Comparison of ENCODE assay signal across 17 cellular contexts in the genomic region with DNA sequence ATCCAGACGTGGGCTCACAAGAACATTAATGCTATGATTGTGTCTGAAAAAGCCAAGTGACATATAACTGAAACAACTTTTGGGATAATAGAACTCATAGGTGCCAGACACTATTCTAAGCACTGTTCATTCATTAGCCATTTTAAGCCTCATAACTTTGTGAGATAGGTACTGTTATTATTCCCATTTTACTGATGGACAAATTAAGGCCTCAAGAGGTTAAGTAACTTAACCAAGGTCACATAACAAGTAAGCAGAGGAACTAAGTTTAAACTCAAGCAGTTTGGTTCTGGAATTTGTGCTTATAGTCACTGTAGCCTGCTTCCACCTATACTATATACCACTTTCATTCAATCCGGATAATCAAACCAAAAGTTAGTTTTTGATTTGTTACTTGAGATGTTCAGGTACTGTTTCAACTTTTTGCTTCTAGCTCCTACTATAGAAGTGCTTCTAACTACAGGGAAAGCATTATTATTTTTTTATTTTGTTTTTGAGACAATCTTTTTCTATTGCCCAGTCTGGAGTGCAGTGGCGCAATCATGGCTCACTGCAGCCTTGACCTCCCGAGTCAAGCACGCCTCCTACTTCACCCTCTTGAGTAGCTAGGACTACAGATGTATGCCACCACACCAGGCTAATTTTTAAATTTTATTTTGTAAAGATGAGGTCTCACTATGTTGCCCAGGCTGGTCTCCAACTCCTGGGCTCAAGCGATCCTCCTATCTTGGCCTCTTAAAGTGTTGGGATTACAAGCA. TPM values are rescaled to one million over a fixed set of nuclear protein-coding genes. Genes with fewer than 3 reads are reported as not detected.
DNase-seq lines count a peak whose midpoint lies in the region; ATAC-seq and TF ChIP-seq lines count a peak whose summit lies in the region.
"Had no signal": no experiment of that assay in that cellular context is flagged by ENCODE, and none has a peak within 500 bp of the region (broad histone marks: within the 10 kb centered on the region; RNA-seq: fewer than 3 reads in every experiment).

No MANE protein-coding gene starts in this region.

- H3K36me3 Mint-ChIP-seq in activated naive CD4-positive, alpha-beta T cell treated with anti-CD3 and anti-CD28 coated beads, Interleukin-2, amount 10 ng/mL, durations not matched to agents 7 days and 5 days = peaks cover 37% of the 10 kb centered on the region

- POLR2A ChIA-PET in SK-N-SH (lab: Yijun Ruan, JAX) = no interaction called here

- peaks cover 5% of the 10 kb centered on the region for H3K4me1 Mint-ChIP-seq in activated naive CD4-positive, alpha-beta T cell treated with anti-CD3 and anti-CD28 coated beads, Interleukin-2, amount 10 ng/mL, durations not matched to agents 7 days and 5 days
- H3K4me1 Mint-ChIP-seq: CD14-positive monocyte had no signal

- H3K4me3 ChIP-seq in RWPE2 (ENCODE audit: severe bottlenecking) = no peak overlapping the region
- H3K4me3 ChIP-seq in parathyroid adenoma (ENCODE audit: low read depth, low read length) = no peak overlapping the region
- no peak overlapping the region for H3K4me3 ChIP-seq in SK-N-SH (ENCODE audit: low read depth in 2 of 2, low read length in 1 of 2)
- H3K4me3 ChIP-seq: BLaER1, GM23248, HAP-1 had no signal

- H3K27me3 Mint-ChIP-seq in activated naive CD4-positive, alpha-beta T cell treated with anti-CD3 and anti-CD28 coated beads, Interleukin-2, amount 10 ng/mL, durations not matched to agents 7 days and 5 days = no peaks in the 10 kb centered on the region
- H3K27me3 Mint-ChIP-seq: CD4-positive, alpha-beta memory T cell had no signal

- no peak for TF ChIP-seq EP300 in SK-N-SH (IDR thresholded peaks at IDR 0.05; ENCODE audit: borderline replicate concordance in 1 of 2, low read depth in 1 of 2, low read length in 1 of 2)

- peaks cover 2% of the 10 kb centered on the region for H3K79me2 ChIP-seq in parathyroid adenoma
- no peaks in the 10 kb centered on the region for H3K79me2 ChIP-seq in SK-N-SH (ENCODE audit: insufficient read depth)

- no peak overlapping the region for H2AFZ ChIP-seq in parathyroid adenoma
- H2AFZ ChIP-seq in SK-N-SH (ENCODE audit: low read depth) = no peak overlapping the region
- H2AFZ ChIP-seq: GM23248 had no signal

- no peak for ATAC-seq in RWPE2 (ENCODE audit: low read depth)
- ATAC-seq in HG02759 (IDR thresholded peaks at IDR 0.05; ENCODE audit: unreplicated experiment) = no peak

- no peak for DNase-seq in activated naive CD4-positive, alpha-beta T cell treated with anti-CD3 and anti-CD28 coated beads, Interleukin-2, amount 10 ng/mL, durations not matched to agents 7 days and 5 days
- DNase-seq in activated naive CD4-positive, alpha-beta T cell (lab: John Stamatoyannopoulos, UW) = no peak
- DNase-seq in RWPE2 (ENCODE audit: low spot score) (no peak), epithelial cell of prostate (ENCODE audit: low read depth, low spot score) (no peak), SK-N-SH (no peak), erythroblast (lab: John Stamatoyannopoulos, UW) (no peak)
- DNase-seq: 8988T; CD4-positive, alpha-beta memory T cell; DMS53; DND-41; EL; GM23248 had no signal

- H3K36me3 ChIP-seq in RWPE2 (ENCODE audit: low read depth) (peaks cover 59% of the 10 kb centered on the region), parathyroid adenoma (ENCODE audit: control insufficient read depth, insufficient read depth, low read length) (no peaks in the 10 kb centered on the region), SK-N-SH (replicated peaks in 1 of 2; ENCODE audit: control insufficient read depth in 1 of 2, insufficient read depth in 2 of 2, low read length in 1 of 2) (peaks cover 3 to 10% of the 10 kb centered on the region in 2 experiments)
- H3K36me3 ChIP-seq: BLaER1, HAP-1 had no signal

- H3K9ac ChIP-seq in parathyroid adenoma (no peak overlapping the region), SK-N-SH (no peak overlapping the region)
- H3K9ac ChIP-seq: BLaER1, GM23248 had no signal

- no peaks in the 10 kb centered on the region for H3F3A ChIP-seq in SK-N-SH (replicated peaks; ENCODE audit: insufficient read depth)

- TF ChIP-seq CTCF in RWPE2 (IDR thresholded peaks at IDR 0.05; ENCODE audit: poor library complexity, severe bottlenecking) (no peak), parathyroid adenoma (IDR thresholded peaks at IDR 0.05) (no peak), SK-N-SH (IDR thresholded peaks at IDR 0.05) (no peak)

- H3K4me2 ChIP-seq in parathyroid adenoma (ENCODE audit: low read length) (no peak overlapping the region), SK-N-SH (no peak overlapping the region)
- H3K4me2 ChIP-seq: BLaER1 had no signal

- H3K9me3 Mint-ChIP-seq in activated naive CD4-positive, alpha-beta T cell treated with anti-CD3 and anti-CD28 coated beads, Interleukin-2, amount 10 ng/mL, durations not matched to agents 7 days and 5 days = no peaks in the 10 kb centered on the region
- H3K9me3 Mint-ChIP-seq: CD4-positive, alpha-beta memory T cell had no signal

- CTCF ChIA-PET in activated naive CD4-positive, alpha-beta T cell treated with anti-CD3 and anti-CD28 coated beads, Interleukin-2, amount 10 ng/mL, durations not matched to agents 7 days and 5 days (lab: Charles Lee) = no interaction called here
- CTCF ChIA-PET in SK-N-SH (lab: Yijun Ruan, JAX) = interaction anchor here (1.7 kb wide), 1 partner anchor 14 kb away, joined by 5 read pairs; no protein-coding TSS in a partner anchor

- no peaks in the 10 kb centered on the region for H3K9me3 ChIP-seq in RWPE2 (ENCODE audit: severe bottlenecking)
- H3K9me3 ChIP-seq in parathyroid adenoma (ENCODE audit: control insufficient read depth, low read length) = no peaks in the 10 kb centered on the region
- H3K9me3 ChIP-seq in SK-N-SH = no peaks in the 10 kb centered on the region
- H3K9me3 ChIP-seq: BLaER1, HAP-1 had no signal

- 81% methylated on average over 6 of the region's 6 CpGs for WGBS in SK-N-SH (ENCODE audit: low lambda C conversion rate)

- H3K9me2 ChIP-seq in SK-N-SH = peaks cover 3% of the 10 kb centered on the region; the same call in 1 of the 2 replicates

- H3K27ac Mint-ChIP-seq in activated naive CD4-positive, alpha-beta T cell treated with anti-CD3 and anti-CD28 coated beads, Interleukin-2, amount 10 ng/mL, durations not matched to agents 7 days and 5 days = peak overlapping the region; percentile 37
- H3K27ac Mint-ChIP-seq: CD14-positive monocyte had no signal

- H3K4me1 ChIP-seq in RWPE2 (ENCODE audit: insufficient read depth, poor library complexity, severe bottlenecking) = no peaks in the 10 kb centered on the region
- peaks cover 20% of the 10 kb centered on the region for H3K4me1 ChIP-seq in parathyroid adenoma
- peaks cover 0 to 4% of the 10 kb centered on the region in 2 experiments; a peak in 1 of 4 replicates for H3K4me1 ChIP-seq in SK-N-SH (ENCODE audit: control insufficient read depth in 1 of 2, insufficient read depth in 2 of 2, low read depth in 1 of 2, low read length in 1 of 2)
- H3K4me1 ChIP-seq: BLaER1, HAP-1 had no signal

- H3K27me3 ChIP-seq in RWPE2 (ENCODE audit: insufficient read depth, poor library complexity, severe bottlenecking) (no peaks in the 10 kb centered on the region), parathyroid adenoma (ENCODE audit: control insufficient read depth, insufficient read depth, low read length) (no peaks in the 10 kb centered on the region), SK-N-SH (ENCODE audit: insufficient read depth) (no peaks in the 10 kb centered on the region)
- H3K27me3 ChIP-seq: BLaER1 had no signal

- H4K20me1 ChIP-seq in SK-N-SH (ENCODE audit: insufficient read depth) = no peaks in the 10 kb centered on the region
- H4K20me1 ChIP-seq: BLaER1 had no signal

- no peak overlapping the region for H3K4me3 Mint-ChIP-seq in activated naive CD4-positive, alpha-beta T cell treated with anti-CD3 and anti-CD28 coated beads, Interleukin-2, amount 10 ng/mL, durations not matched to agents 7 days and 5 days
- H3K4me3 Mint-ChIP-seq: CD14-positive monocyte; CD4-positive, alpha-beta memory T cell had no signal

- no peak for TF ChIP-seq RAD21 in SK-N-SH (IDR thresholded peaks at IDR 0.05; ENCODE audit: low read length)

- no peak for TF ChIP-seq POLR2A in erythroblast (IDR thresholded peaks at IDR 0.05; ENCODE audit: low read length)

- H3K27ac ChIP-seq in RWPE2 (ENCODE audit: poor library complexity, severe bottlenecking) = peak overlapping the region; percentile 54
- peak overlapping the region; percentile 87 for H3K27ac ChIP-seq in epithelial cell of prostate
- H3K27ac ChIP-seq in parathyroid adenoma = peak overlapping the region; percentile 65
- no peak overlapping the region for H3K27ac ChIP-seq in SK-N-SH (ENCODE audit: low read depth in 2 of 2, low read length in 1 of 2)
- H3K27ac ChIP-seq: BLaER1 had no signal

TF ChIP-seq in SK-N-SH, 30 proteins besides CTCF, POLR2A, EP300 and RAD21 (continues in another document):
- TF ChIP-seq USF1 (IDR thresholded peaks at IDR 0.05; ENCODE audit: borderline replicate concordance, low read depth) = no peak
- TF ChIP-seq JUND (IDR thresholded peaks at IDR 0.05) = no peak
- TF ChIP-seq MEF2A (IDR thresholded peaks at IDR 0.05; ENCODE audit: borderline replicate concordance, low read depth) = no peak
- TF ChIP-seq RFX5 (IDR thresholded peaks at IDR 0.05; ENCODE audit: low read length) = no peak
- no peak for TF ChIP-seq SIN3A (IDR thresholded peaks at IDR 0.05; ENCODE audit: borderline replicate concordance, low read depth, low read length)

RNA-seq across cellular contexts. Expression of gene TIPARP, which starts 41.9 kb away (rescaled TPM):
- 6.2 TPM in 2 replicates for polyA plus RNA-seq in SK-N-SH (2012; rRNA removed)
- 6.5 and 10.8 TPM in 2 replicates for polyA plus RNA-seq in SK-N-SH (2012; cell fraction: cytosol; rRNA removed)
- 3.7 and 11.4 TPM in 2 replicates for polyA plus RNA-seq in SK-N-SH (2012; cell fraction: nucleus; rRNA removed)

Comparison
In these comparisons a context has a peak if more than half of its experiments do, and no peak if none do; other contexts are left out.
1. H3K27ac ChIP-seq: peak in RWPE2 (single experiment), epithelial cell of prostate (single experiment) and parathyroid adenoma (single experiment); none in SK-N-SH (0 of 2).